Comparison of ENCODE assay signal across 8 cellular contexts in the genomic region with DNA sequence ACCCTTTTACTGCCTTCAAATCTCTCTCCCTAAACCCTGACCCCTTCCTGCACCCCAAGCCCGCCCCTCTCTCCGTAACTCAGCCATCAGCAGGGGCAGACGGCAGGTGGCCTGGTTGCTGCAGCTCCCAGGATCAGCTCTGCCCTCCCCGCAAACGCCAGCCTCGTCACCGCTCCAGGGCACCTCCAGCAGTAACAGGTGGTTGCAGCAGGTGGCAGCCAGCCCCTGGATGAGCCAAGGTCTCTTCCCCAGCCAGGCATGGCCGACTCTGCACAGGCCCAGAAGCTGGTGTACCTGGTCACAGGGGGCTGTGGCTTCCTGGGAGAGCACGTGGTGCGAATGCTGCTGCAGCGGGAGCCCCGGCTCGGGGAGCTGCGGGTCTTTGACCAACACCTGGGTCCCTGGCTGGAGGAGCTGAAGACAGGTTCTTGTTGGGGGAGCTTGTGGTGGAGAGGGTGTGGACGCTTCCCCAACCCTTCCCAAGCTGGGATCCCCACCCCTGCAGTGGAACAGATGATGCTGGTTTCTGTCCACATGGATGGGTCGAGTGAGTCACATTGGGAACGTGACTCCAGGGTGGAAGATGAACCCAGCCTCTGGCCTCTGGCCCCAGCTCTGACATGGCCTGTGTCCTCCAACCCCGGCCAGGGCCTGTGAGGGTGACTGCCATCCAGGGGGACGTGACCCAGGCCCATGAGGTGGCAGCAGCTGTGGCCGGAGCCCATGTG. TPM values are rescaled to one million over a fixed set of nuclear protein-coding genes. Genes with fewer than 3 reads are reported as not detected.
DNase-seq lines count a peak whose midpoint lies in the region; ATAC-seq and TF ChIP-seq lines count a peak whose summit lies in the region.

No MANE protein-coding gene starts in this region.

- H3K27ac ChIP-seq in Panc1 (ENCODE audit: low read length): no peak overlapping the region
- peak overlapping the region; percentile 69 for H3K27ac ChIP-seq in fibroblast of lung (ENCODE audit: insufficient read depth, low read length)
- H3K27ac ChIP-seq in parathyroid adenoma: no peak overlapping the region

- no peak for DNase-seq in activated T-cell treated with anti-CD3 and anti-CD28 coated beads, Interleukin-2, amount 50 U/mL, for 4 hours
- DNase-seq in activated T-cell treated with anti-CD3 and anti-CD28 coated beads, Interleukin-2, amount 50 U/mL, for 48 hours: no peak
- DNase-seq in Panc1 (ENCODE audit: low read depth, low spot score) (no peak), fibroblast of lung (ENCODE audit: low read depth in 2 of 2) (no peak), GDM1 (lab: John Stamatoyannopoulos, UW) (no peak), AML-193 (lab: John Stamatoyannopoulos, UW) (no peak)

- CTCF ChIA-PET in Panc1 (lab: Charles Lee): interaction anchor here (0.6 to 1.2 kb wide), 4 partner anchors 9 to 157 kb away, joined by 3 to 4 read pairs (median 4); no protein-coding TSS in a partner anchor

- peaks cover 2% of the 10 kb centered on the region for H3K4me1 Mint-ChIP-seq in activated T-cell treated with anti-CD3 and anti-CD28 coated beads, Interleukin-2, amount 50 U/mL, for 4 hours (ENCODE audit: low read depth)

- H3K4me3 Mint-ChIP-seq in activated T-cell treated with anti-CD3 and anti-CD28 coated beads, Interleukin-2, amount 50 U/mL, for 4 hours: no peak overlapping the region

- peak overlapping the region; percentile 59 for H3K9ac ChIP-seq in fibroblast of lung (ENCODE audit: insufficient read depth, low read length)
- no peak overlapping the region for H3K9ac ChIP-seq in parathyroid adenoma

- in situ Hi-C loops in Panc1 (cut with HindIII; ENCODE audit: low pct_unique_long_range_greater_than_20kb, low sequenced_read_pairs): no loop called here

- peak overlapping the region; percentile 44 for H2AFZ ChIP-seq in fibroblast of lung (ENCODE audit: low read length)
- peak overlapping the region; percentile 82 for H2AFZ ChIP-seq in parathyroid adenoma

- H3K27me3 Mint-ChIP-seq in activated T-cell treated with anti-CD3 and anti-CD28 coated beads, Interleukin-2, amount 50 U/mL, for 4 hours (ENCODE audit: low read depth): no peaks in the 10 kb centered on the region

- intact Hi-C loops in Panc1 (cut with micrococcal nuclease; ENCODE audit: unreplicated experiment): loop anchor here (5.0 kb wide), 1 partner anchor 112 kb away; no protein-coding TSS in a partner anchor

- H3K9me3 ChIP-seq in Panc1 (ENCODE audit: control insufficient read depth, insufficient read depth, low read depth, low read length) (no peaks in the 10 kb centered on the region), fibroblast of lung (ENCODE audit: control insufficient read depth, insufficient read depth, low read depth, low read length) (no peaks in the 10 kb centered on the region), parathyroid adenoma (ENCODE audit: control insufficient read depth, low read length) (no peaks in the 10 kb centered on the region)

- H4K20me1 ChIP-seq in fibroblast of lung (ENCODE audit: control insufficient read depth, extremely low read depth, insufficient read depth, low read length): no peaks in the 10 kb centered on the region

- ATAC-seq in activated T-cell treated with anti-CD3 and anti-CD28 coated beads, Interleukin-2, amount 50 U/mL, for 4 hours: peak; percentile 6 to 16
- ATAC-seq in Panc1: peak; percentile 54
- ATAC-seq in HG02798 (IDR thresholded peaks at IDR 0.05; ENCODE audit: poor library complexity, unreplicated experiment): no peak

- POLR2A ChIA-PET in Panc1 (lab: Charles Lee): interaction anchor here (0.6 kb wide), 1 partner anchor 139 kb away, joined by 4 read pairs; no protein-coding TSS in a partner anchor

- H3K4me3 ChIP-seq in Panc1 (ENCODE audit: low read depth in 2 of 2, low read length in 2 of 2) (peak overlapping the region; percentile 4 to 39; a peak in 2 of 4 replicates), fibroblast of lung (replicated peaks in 1 of 4; ENCODE audit: control extremely low read depth in 1 of 4, insufficient read depth in 1 of 4, low read depth in 3 of 4, low read length in 4 of 4) (peak overlapping the region; percentile 45 to 63 (median 48)), parathyroid adenoma (ENCODE audit: low read depth, low read length) (peak overlapping the region; percentile 52)

- H3K36me3 ChIP-seq in Panc1 (ENCODE audit: control insufficient read depth, insufficient read depth, low read length) (no peaks in the 10 kb centered on the region), fibroblast of lung (ENCODE audit: control insufficient read depth, insufficient read depth, low read length) (peaks cover 20% of the 10 kb centered on the region), parathyroid adenoma (ENCODE audit: control insufficient read depth, insufficient read depth, low read length) (no peaks in the 10 kb centered on the region)

- peaks cover 9% of the 10 kb centered on the region for H3K4me1 ChIP-seq in Panc1 (ENCODE audit: control insufficient read depth, insufficient read depth, low read length)
- peaks cover 11% of the 10 kb centered on the region for H3K4me1 ChIP-seq in fibroblast of lung (ENCODE audit: control insufficient read depth, extremely low read depth, insufficient read depth, low read length)
- H3K4me1 ChIP-seq in parathyroid adenoma: peaks cover 4% of the 10 kb centered on the region

- H3K4me2 ChIP-seq in fibroblast of lung (ENCODE audit: extremely low read depth, insufficient read depth, low read length): peak overlapping the region; percentile 72
- peak overlapping the region; percentile 74 for H3K4me2 ChIP-seq in parathyroid adenoma (ENCODE audit: low read length)

- peaks cover 11% of the 10 kb centered on the region for H3K36me3 Mint-ChIP-seq in activated T-cell treated with anti-CD3 and anti-CD28 coated beads, Interleukin-2, amount 50 U/mL, for 4 hours (ENCODE audit: insufficient read depth)

- H3K79me2 ChIP-seq in fibroblast of lung (ENCODE audit: control insufficient read depth, insufficient read depth, low read length) (no peaks in the 10 kb centered on the region), parathyroid adenoma (no peaks in the 10 kb centered on the region)

- H3K27me3 ChIP-seq in Panc1 (ENCODE audit: control insufficient read depth, insufficient read depth, low read length) (no peaks in the 10 kb centered on the region), fibroblast of lung (ENCODE audit: control insufficient read depth, insufficient read depth, low read length) (no peaks in the 10 kb centered on the region), parathyroid adenoma (ENCODE audit: control insufficient read depth, insufficient read depth, low read length) (no peaks in the 10 kb centered on the region)

- BruUV-seq in Panc1 (replicated peaks; lab: Mats Ljungman, UMichigan): no TSS peak

- TF ChIP-seq CTCF in Panc1 (IDR thresholded peaks at IDR 0.05) (no peak), fibroblast of lung (conservative IDR thresholded peaks at IDR 0.05 in 1 of 2, IDR thresholded peaks at IDR 0.05 in 1 of 2; ENCODE audit: low read depth in 1 of 2, low read length in 2 of 2) (no peak), parathyroid adenoma (IDR thresholded peaks at IDR 0.05) (no peak)

- no peaks in the 10 kb centered on the region for H3K9me3 Mint-ChIP-seq in activated T-cell treated with anti-CD3 and anti-CD28 coated beads, Interleukin-2, amount 50 U/mL, for 4 hours

RNA-seq across cellular contexts. Expression of a gene that starts 0.6 kb away (rescaled TPM):
- total RNA-seq in activated T-cell treated with anti-CD3 and anti-CD28 coated beads, Interleukin-2, amount 50 U/mL, for 4 hours: 1 to 10 TPM; 1.2 to 2.0 (median 1.3) TPM
- 5.4 TPM for total RNA-seq in Panc1 (2021; ENCODE audit: unreplicated experiment)
- polyA plus RNA-seq in Panc1 (2012; ENCODE audit: insufficient read length): 8.5 TPM
- total RNA-seq in fibroblast of lung: 32.9 and 47.9 TPM in 2 replicates
- 13.2 and 15.9 TPM in 2 replicates for polyA plus RNA-seq in fibroblast of lung
- polyA plus RNA-seq in fibroblast of lung (2012): 15.9 and 22.1 TPM in 2 replicates
- 54.4 and 72.1 TPM in 2 replicates for polyA minus RNA-seq in fibroblast of lung (ENCODE audit: low replicate concordance)

RNA-seq across cellular contexts. Expression of a gene that starts 24.9 kb away (rescaled TPM):
- total RNA-seq in activated T-cell treated with anti-CD3 and anti-CD28 coated beads, Interleukin-2, amount 50 U/mL, for 4 hours: under 1 TPM; 0.25 to 0.69 (median 0.43) TPM
- total RNA-seq in Panc1 (2021; ENCODE audit: unreplicated experiment) (3.7 TPM), fibroblast of lung (1.3 and 2.1 TPM in 2 replicates)
- polyA plus RNA-seq in Panc1 (2012; ENCODE audit: insufficient read length): 1.8 TPM
- 1.3 and 4.2 TPM in 2 replicates for polyA plus RNA-seq in fibroblast of lung
- 1.4 and 4.5 TPM in 2 replicates for polyA plus RNA-seq in fibroblast of lung (2012)
- polyA minus RNA-seq in fibroblast of lung (ENCODE audit: low replicate concordance): 8.1 and 15.3 TPM in 2 replicates

RNA-seq across cellular contexts. Expression of a gene that starts 28.0 kb away (rescaled TPM):
- 10 to 100 TPM; 39.3 to 49.0 (median 40.5) TPM for total RNA-seq in activated T-cell treated with anti-CD3 and anti-CD28 coated beads, Interleukin-2, amount 50 U/mL, for 4 hours
- total RNA-seq in Panc1 (2021; ENCODE audit: unreplicated experiment) (38.7 TPM), fibroblast of lung (1.5 and 3.5 TPM in 2 replicates)
- 41.5 TPM for polyA plus RNA-seq in Panc1 (2012; ENCODE audit: insufficient read length)
- polyA plus RNA-seq in fibroblast of lung: 1.4 and 2.3 TPM in 2 replicates
- polyA plus RNA-seq in fibroblast of lung (2012): 9.6 and 10.0 TPM in 2 replicates
- 7.0 and 16.1 TPM in 2 replicates for polyA minus RNA-seq in fibroblast of lung (ENCODE audit: low replicate concordance)

RNA-seq across cellular contexts. Expression of a gene that starts 36.7 kb away (rescaled TPM):
- 1 to 10 TPM; 1.5 to 3.3 (median 2.8) TPM for total RNA-seq in activated T-cell treated with anti-CD3 and anti-CD28 coated beads, Interleukin-2, amount 50 U/mL, for 4 hours
- total RNA-seq in Panc1 (2021; ENCODE audit: unreplicated experiment) (26.9 TPM), fibroblast of lung (44.2 and 74.1 TPM in 2 replicates)
- 31.0 TPM for polyA plus RNA-seq in Panc1 (2012; ENCODE audit: insufficient read length)
- 24.6 and 41.1 TPM in 2 replicates for polyA plus RNA-seq in fibroblast of lung
- 19.0 and 29.7 TPM in 2 replicates for polyA plus RNA-seq in fibroblast of lung (2012)
- polyA minus RNA-seq in fibroblast of lung (ENCODE audit: low replicate concordance): 35.2 and 72.6 TPM in 2 replicates

RNA-seq across cellular contexts. Expression of a gene that starts 47.8 kb away (rescaled TPM):
- 10 to 100 TPM; 53.1 to 81.7 (median 63.8) TPM for total RNA-seq in activated T-cell treated with anti-CD3 and anti-CD28 coated beads, Interleukin-2, amount 50 U/mL, for 4 hours
- total RNA-seq in Panc1 (2021; ENCODE audit: unreplicated experiment): 65.2 TPM
- polyA plus RNA-seq in Panc1 (2012; ENCODE audit: insufficient read length): 109 TPM
- 28.0 and 37.5 TPM in 2 replicates for total RNA-seq in fibroblast of lung
- polyA plus RNA-seq in fibroblast of lung: 42.8 and 53.9 TPM in 2 replicates
- 55.8 and 78.3 TPM in 2 replicates for polyA plus RNA-seq in fibroblast of lung (2012)
- 104 and 156 TPM in 2 replicates for polyA minus RNA-seq in fibroblast of lung (ENCODE audit: low replicate concordance)
